ENCODE assay signal across 8 cellular contexts in genomic region chr19:52962394-52963228, GRCh38. TPM values are rescaled to one million over a fixed set of nuclear protein-coding genes. Genes with fewer than 3 reads are reported as not detected.
A peak's percentile ranks its signal among the peaks of the same experiment; 100 is the strongest.
DNase-seq lines count a peak whose midpoint lies in the region; ATAC-seq and TF ChIP-seq lines count a peak whose summit lies in the region.

Gene ZNF816, minus strand, starts transcription at chr19:52962881. Its CDS starts 6,792 bp downstream, at chr19:52956089.

- peak within 1 kb of the TSS; percentile 44 for H3K27ac ChIP-seq in KMS-11

- peak; percentile 98 for ATAC-seq in GM21737 (IDR thresholded peaks at IDR 0.05; ENCODE audit: unreplicated experiment)

- peak within 1 kb of the TSS; percentile 91 to 97 (median 93) for H3K27ac Mint-ChIP-seq in nephron

- peak; percentile 87 for DNase-seq in DMS79 treated with DMSO at 0.1 percent for 48 hours (lab: John Stamatoyannopoulos, UW)
- peak; percentile 96 for DNase-seq in RPMI7951 (ENCODE audit: low read depth)
- peak; percentile 99 for DNase-seq in activated T-helper 9 cell treated with anti-CD3 and anti-CD28 coated beads, Interleukin-2, amount 50 U/mL, for 16 hours (ENCODE audit: low read depth)
- peak; percentile 89 for DNase-seq in fibroblast of the aortic adventitia (ENCODE audit: low read depth)
- peak; percentile 99 for DNase-seq in stimulated activated naive CD4-positive, alpha-beta T cell treated with Interleukin-2 at 50 U/mL for 16 hours (lab: John Stamatoyannopoulos, UW)

- no peaks in the 10 kb centered on the region for H3K36me3 ChIP-seq in KMS-11 (ENCODE audit: insufficient read depth)

- H3K4me1 Mint-ChIP-seq in nephron = peaks cover 27% of the 10 kb centered on the region

- H2AFZ ChIP-seq in KMS-11 (ENCODE audit: low read depth) = peak within 1 kb of the TSS; percentile 82; the same call in 1 of the 2 replicates

- peak within 1 kb of the TSS; percentile 94 to 95 (median 94) for H3K4me3 Mint-ChIP-seq in nephron

- H3K9me3 Mint-ChIP-seq in nephron = peaks cover 22% of the 10 kb centered on the region

- no peaks in the 10 kb centered on the region for H3K79me2 ChIP-seq in KMS-11 (ENCODE audit: insufficient read depth, low read depth)

- H3K36me3 Mint-ChIP-seq in nephron (ENCODE audit: low read depth) = peaks cover 54% of the 10 kb centered on the region

- peak within 1 kb of the TSS; percentile 57; the same call in 1 of the 2 replicates for H3K9ac ChIP-seq in KMS-11

- H3K27me3 ChIP-seq in KMS-11 (ENCODE audit: insufficient read depth, low read depth) = no peaks in the 10 kb centered on the region

- no peak for TF ChIP-seq CTCF in KMS-11 (conservative IDR thresholded peaks at IDR 0.05; ENCODE audit: low read depth, low read length)
- no peak for TF ChIP-seq CTCF in fibroblast of the aortic adventitia (IDR thresholded peaks at IDR 0.05; ENCODE audit: insufficient read depth, low read length)
- TF ChIP-seq CTCF in nephron (IDR thresholded peaks at IDR 0.05; ENCODE audit: unreplicated experiment in 3 of 3) = no peak

- no peaks in the 10 kb centered on the region for H4K20me1 ChIP-seq in KMS-11 (ENCODE audit: insufficient read depth)

- H3K4me3 ChIP-seq in KMS-11 (IDR thresholded peaks at IDR 0.05; ENCODE audit: insufficient read depth, low read depth, low read length) (no peak within 1 kb of the TSS), fibroblast of the aortic adventitia (ENCODE audit: low read depth, low read length) (peak within 1 kb of the TSS; percentile 80)

- H3K27me3 Mint-ChIP-seq in nephron (ENCODE audit: low read depth) = no peaks in the 10 kb centered on the region

- no peaks in the 10 kb centered on the region for H3K4me1 ChIP-seq in KMS-11 (ENCODE audit: low read depth, poor library complexity, severe bottlenecking)

- peak within 1 kb of the TSS; percentile 40 for H3K4me2 ChIP-seq in KMS-11

RNA-seq across cellular contexts. Expression of gene ZNF816, which starts in this region (rescaled TPM):
- total RNA-seq in RPMI7951 (2014; rRNA removed; shearing (Covaris generic)) = 11.4 and 16.4 TPM in 2 replicates
- total RNA-seq in fibroblast of the aortic adventitia (ENCODE audit: low replicate concordance) = 4.1 and 7.4 TPM in 2 replicates
